In the genomic region with DNA sequence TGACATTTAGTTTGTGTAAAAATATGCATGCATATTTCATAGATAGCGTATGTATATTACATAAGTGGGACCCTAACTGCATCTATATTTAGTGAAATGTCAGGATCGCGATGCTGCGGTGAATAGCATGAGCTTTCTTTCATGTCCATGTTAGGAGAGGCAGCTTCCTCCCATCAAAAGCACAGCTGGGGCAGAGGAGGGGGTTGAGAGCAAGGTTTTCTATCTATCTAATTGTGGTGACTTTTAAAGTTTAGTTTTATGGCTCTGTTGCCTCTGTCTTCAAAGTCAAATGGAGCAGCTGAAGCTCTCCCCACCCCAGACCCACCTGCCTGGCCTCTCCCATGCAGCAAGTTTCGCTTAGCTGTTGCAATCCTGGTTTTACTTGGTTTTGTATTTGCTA, we compare ENCODE assay signal across 1 cellular context. TPM values are rescaled to one million over a fixed set of nuclear protein-coding genes. Genes with fewer than 3 reads are reported as not detected.
"Had no signal": no experiment of that assay in that cellular context is flagged by ENCODE, and none has a peak within 500 bp of the region (broad histone marks: within the 10 kb centered on the region; RNA-seq: fewer than 3 reads in every experiment).

No MANE protein-coding gene starts in this region.

RNA-seq across cellular contexts. Expression of a gene that starts 1.8 kb away (rescaled TPM):
- total RNA-seq: GM12878 had no signal
- polyA plus RNA-seq: GM12878 had no signal
